In the genomic region with DNA sequence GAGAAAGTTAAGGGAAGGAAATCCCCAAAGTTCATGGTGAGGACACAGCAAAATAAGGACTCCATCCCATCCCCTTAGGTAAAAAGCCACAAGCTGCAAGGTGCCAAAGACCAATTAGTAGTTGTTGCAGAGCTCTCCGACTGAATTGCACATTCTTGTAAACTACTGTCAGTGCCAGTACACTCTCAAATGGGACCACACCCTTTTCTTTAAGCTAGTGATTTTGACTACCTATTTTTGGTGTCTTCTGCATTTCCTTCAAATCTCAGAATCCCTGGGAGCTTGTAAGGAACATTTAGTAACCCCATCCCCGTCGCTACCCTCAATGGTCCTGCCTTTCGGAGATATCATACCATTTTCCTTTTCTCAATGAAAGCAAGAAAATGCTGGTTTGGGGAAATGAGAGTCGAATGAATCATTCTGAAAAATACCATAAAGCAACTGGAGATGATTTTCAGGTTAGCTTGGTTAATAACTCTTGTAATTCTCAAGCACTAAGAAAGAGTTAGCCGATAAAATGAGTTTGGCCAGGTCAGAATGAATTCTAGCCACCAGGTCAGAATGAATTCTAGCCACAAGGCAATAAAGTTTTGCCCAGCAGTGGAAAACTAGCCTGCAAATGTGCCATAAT, we compare ENCODE assay signal across 13 cellular contexts. TPM values are rescaled to one million over a fixed set of nuclear protein-coding genes. Genes with fewer than 3 reads are reported as not detected.
DNase-seq lines count a peak whose midpoint lies in the region; ATAC-seq, FAIRE-seq and TF ChIP-seq lines count a peak whose summit lies in the region.
"Had no signal": no experiment of that assay in that cellular context is flagged by ENCODE, and none has a peak within 500 bp of the region (broad histone marks: within the 10 kb centered on the region; RNA-seq: fewer than 3 reads in every experiment).

No MANE protein-coding gene starts in this region.

- H3K36me3 ChIP-seq in small intestine (ENCODE audit: control insufficient read depth in 2 of 2, insufficient read depth in 2 of 2, low read length in 2 of 2), result no peaks in the 10 kb centered on the region

- no peaks in the 10 kb centered on the region for H3K9me3 ChIP-seq in small intestine (ENCODE audit: control insufficient read depth, low read depth)

- no peak overlapping the region for H3K27ac ChIP-seq in small intestine (ENCODE audit: low read depth in 1 of 2, low read length in 1 of 2)
- H3K27ac ChIP-seq: SK-N-MC had no signal

- H3K27ac Mint-ChIP-seq in effector memory CD8-positive, alpha-beta T cell, result no peak overlapping the region
- H3K27ac Mint-ChIP-seq: activated naive CD8-positive, alpha-beta T cell treated with anti-CD3 and anti-CD28 coated beads, Interleukin-2, amount 50 U/mL, for 24 hours; memory B cell had no signal

- H3K27me3 ChIP-seq in small intestine (ENCODE audit: control insufficient read depth in 2 of 2, insufficient read depth in 2 of 2, low read length in 2 of 2), result no peaks in the 10 kb centered on the region

- peaks cover 0 to 2% of the 10 kb centered on the region in 2 donors for H3K4me1 ChIP-seq in small intestine (ENCODE audit: control insufficient read depth in 2 of 2, insufficient read depth in 1 of 2, low read depth in 1 of 2, low read length in 1 of 2)

- WGBS in small intestine, 3 donors, result 87% methylated on average over 6 of the region's 6 CpGs

- peaks cover 5% of the 10 kb centered on the region for H3K36me3 Mint-ChIP-seq in effector memory CD8-positive, alpha-beta T cell (ENCODE audit: insufficient read depth)

- ATAC-seq in GM19438 (IDR thresholded peaks at IDR 0.05; ENCODE audit: low read depth, unreplicated experiment), result peak; percentile 58
- peak; percentile 67 for ATAC-seq in HG02852 (IDR thresholded peaks at IDR 0.05; ENCODE audit: unreplicated experiment)
- ATAC-seq in HG03565 (IDR thresholded peaks at IDR 0.05; ENCODE audit: unreplicated experiment), result peak; percentile 51
- no peak for ATAC-seq in Right ventricle myocardium superior (ENCODE audit: poor library complexity)
- ATAC-seq in effector memory CD8-positive, alpha-beta T cell (replicated peaks), result no peak
- ATAC-seq: activated naive CD8-positive, alpha-beta T cell treated with anti-CD3 and anti-CD28 coated beads, Interleukin-2, amount 50 U/mL, for 24 hours had no signal

- peak; percentile 56 for FAIRE-seq in GM12892 (lab: Jason Lieb, UNC)
- no peak for FAIRE-seq in small intestine (lab: Jason Lieb, UNC)

- H3K9me3 Mint-ChIP-seq in effector memory CD8-positive, alpha-beta T cell, result no peaks in the 10 kb centered on the region
- H3K9me3 Mint-ChIP-seq: activated naive CD8-positive, alpha-beta T cell treated with anti-CD3 and anti-CD28 coated beads, Interleukin-2, amount 50 U/mL, for 24 hours; memory B cell had no signal

- peaks cover 2 to 7% of the 10 kb centered on the region in 2 donors for H3K4me1 Mint-ChIP-seq in effector memory CD8-positive, alpha-beta T cell (ENCODE audit: low read depth in 2 of 2)

- no peak overlapping the region for H3K4me3 ChIP-seq in small intestine (ENCODE audit: low read depth in 1 of 2, low read length in 2 of 2)
- H3K4me3 ChIP-seq: SK-N-MC had no signal

- DNase-seq in GM12892 (ENCODE audit: insufficient read length) (no peak), small intestine (no peak), Right ventricle myocardium superior (no peak)
- no peak for DNase-seq in stimulated activated CD4-positive, alpha-beta T cell treated with anti-CD3 and anti-CD28 coated beads, Interleukin-2, amount 100 ng/mL, for 24 hours
- no peak for DNase-seq in effector memory CD8-positive, alpha-beta T cell
- DNase-seq: activated naive CD8-positive, alpha-beta T cell treated with anti-CD3 and anti-CD28 coated beads, Interleukin-2, amount 50 U/mL, for 24 hours; HCEC 1CT; NCI-H524 had no signal

- no peaks in the 10 kb centered on the region for H3K27me3 Mint-ChIP-seq in effector memory CD8-positive, alpha-beta T cell
- H3K27me3 Mint-ChIP-seq: activated naive CD8-positive, alpha-beta T cell treated with anti-CD3 and anti-CD28 coated beads, Interleukin-2, amount 50 U/mL, for 24 hours; memory B cell had no signal

- no peak overlapping the region for H3K4me3 Mint-ChIP-seq in effector memory CD8-positive, alpha-beta T cell
- H3K4me3 Mint-ChIP-seq: activated naive CD8-positive, alpha-beta T cell treated with anti-CD3 and anti-CD28 coated beads, Interleukin-2, amount 50 U/mL, for 24 hours; memory B cell had no signal

- no peak for TF ChIP-seq POLR2A in GM12892 (IDR thresholded peaks at IDR 0.05; ENCODE audit: low read depth, low read length)

- intact Hi-C loops in Right ventricle myocardium superior (cut with DNase I), result no loop called here

RNA-seq across cellular contexts. Expression of a gene that starts 5.2 kb away (rescaled TPM):
- 202 TPM for polyA plus RNA-seq in GM12892 (2012; ENCODE audit: missing spikeins)
- 100 to 1,000 TPM in 1 of 3 donors, 10 to 100 TPM in 2; 51.1 to 106 (median 74.0) TPM for polyA plus RNA-seq in small intestine
- 148 TPM for total RNA-seq in Right ventricle myocardium superior

Comparison
In these comparisons a context has a peak if more than half of its experiments do, and no peak if none do; other contexts are left out.
1. ATAC-seq: peak in GM19438 (single experiment), HG02852 (single experiment) and HG03565 (single experiment); none in Right ventricle myocardium superior (single experiment) and effector memory CD8-positive, alpha-beta T cell (single experiment).